ENCODE assay signal across 10 cellular contexts in the genomic region with DNA sequence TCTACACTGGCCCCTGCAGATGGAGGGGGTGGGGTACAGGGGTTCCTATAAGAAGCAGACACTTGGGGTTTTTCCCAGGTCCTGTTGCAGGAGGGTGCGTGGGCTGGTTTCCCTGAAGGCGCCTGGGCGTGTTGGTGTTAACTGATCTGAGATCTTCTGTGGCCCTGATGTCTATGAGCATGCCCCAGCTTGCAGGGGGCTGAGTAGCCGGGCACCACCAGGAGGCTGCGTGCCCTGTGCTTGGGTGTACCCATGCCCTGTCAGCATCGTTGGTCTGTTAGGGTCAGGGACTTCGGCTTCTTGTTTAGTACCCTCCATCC. TPM values are rescaled to one million over a fixed set of nuclear protein-coding genes. Genes with fewer than 3 reads are reported as not detected.
A peak's percentile ranks its signal among the peaks of the same experiment; 100 is the strongest.
DNase-seq lines count a peak whose midpoint lies in the region; ATAC-seq and TF ChIP-seq lines count a peak whose summit lies in the region.
"Had no signal": no experiment of that assay in that cellular context is flagged by ENCODE, and none has a peak within 500 bp of the region (broad histone marks: within the 10 kb centered on the region; RNA-seq: fewer than 3 reads in every experiment).

No MANE protein-coding gene starts in this region.

- H2BK120ac ChIP-seq in trophoblast cell (ENCODE audit: insufficient read depth, low read length, poor library complexity), result no peak overlapping the region

- H2AFZ ChIP-seq in trophoblast cell (ENCODE audit: insufficient read depth, low read length, poor library complexity), result no peak overlapping the region

- H3K4me2 ChIP-seq in trophoblast cell (ENCODE audit: low read length), result no peak overlapping the region

- DNase-seq in CD4-positive, alpha-beta memory T cell, result no peak
- DNase-seq in RWPE2 (ENCODE audit: low spot score) (no peak), epithelial cell of esophagus (ENCODE audit: low read depth) (peak; percentile 95), trophoblast cell (no peak), NOMO-1 treated with dmso at 0.1 percent for 144 hours (lab: John Stamatoyannopoulos, UW; ENCODE audit: unreplicated experiment) (no peak), globus pallidus (ENCODE audit: low spot score) (no peak), DMS153 treated with DMSO at 0.1 percent for 48 hours (lab: John Stamatoyannopoulos, UW; ENCODE audit: unreplicated experiment) (no peak), HCEC 1CT (no peak)
- DNase-seq: NCI-H1105 treated with DMSO at 0.1 percent for 48 hours, SJCRH30 had no signal

- TF ChIP-seq CTCF in RWPE2 (IDR thresholded peaks at IDR 0.05; ENCODE audit: poor library complexity, severe bottlenecking), result no peak
- TF ChIP-seq CTCF in epithelial cell of esophagus (IDR thresholded peaks at IDR 0.05; ENCODE audit: insufficient read depth, low read depth, low read length, missing control alignments), result peak; percentile 22

- H2BK5ac ChIP-seq in trophoblast cell (ENCODE audit: low read depth, low read length, poor library complexity), result no peak overlapping the region

- no peak overlapping the region for H3K4me3 ChIP-seq in CD4-positive, alpha-beta memory T cell (ENCODE audit: low read length in 2 of 2)
- H3K4me3 ChIP-seq in RWPE2 (ENCODE audit: severe bottlenecking) (no peak overlapping the region), epithelial cell of esophagus (ENCODE audit: low read length) (no peak overlapping the region), trophoblast cell (ENCODE audit: low read depth, low read length) (no peak overlapping the region)
- H3K4me3 ChIP-seq: SJCRH30 had no signal

- H2AK5ac ChIP-seq in trophoblast cell (ENCODE audit: low read length), result no peak overlapping the region

- H3K27ac ChIP-seq in CD4-positive, alpha-beta memory T cell (ENCODE audit: low read depth, low read length), result no peak overlapping the region
- H3K27ac ChIP-seq in RWPE2 (ENCODE audit: poor library complexity, severe bottlenecking) (peak overlapping the region; percentile 99), trophoblast cell (ENCODE audit: low read depth, low read length) (no peak overlapping the region)
- H3K27ac ChIP-seq: SJCRH30 had no signal

- WGBS in trophoblast cell (ENCODE audit: extremely low coverage, insufficient coverage, insufficient read length), result no CpG with 5 or more reads among the region's 7 CpGs

- peaks cover 1% of the 10 kb centered on the region for H3K79me1 ChIP-seq in trophoblast cell (ENCODE audit: low read length)

- no peak overlapping the region for H3K23ac ChIP-seq in trophoblast cell (ENCODE audit: low read length)

- H3K4ac ChIP-seq in trophoblast cell (ENCODE audit: low read depth, low read length), result peak overlapping the region; percentile 31

- no peak overlapping the region for H3K9ac ChIP-seq in trophoblast cell (ENCODE audit: low read length)

- H3K4me1 ChIP-seq in CD4-positive, alpha-beta memory T cell (ENCODE audit: insufficient read depth, low read length), result peaks cover 51% of the 10 kb centered on the region
- H3K4me1 ChIP-seq in RWPE2 (ENCODE audit: insufficient read depth, poor library complexity, severe bottlenecking) (peaks cover 43% of the 10 kb centered on the region), trophoblast cell (ENCODE audit: control insufficient read depth in 1 of 2, insufficient read depth in 2 of 2, low read length in 2 of 2) (peaks cover 7 to 25% of the 10 kb centered on the region in 2 experiments)

- no peaks in the 10 kb centered on the region for H3K27me3 ChIP-seq in CD4-positive, alpha-beta memory T cell (ENCODE audit: insufficient read depth, low read length)
- H3K27me3 ChIP-seq in RWPE2 (ENCODE audit: insufficient read depth, poor library complexity, severe bottlenecking), result no peaks in the 10 kb centered on the region
- H3K27me3 ChIP-seq in trophoblast cell (ENCODE audit: insufficient read depth, low read length), result no peaks in the 10 kb centered on the region
- H3K27me3 ChIP-seq: SJCRH30 had no signal

- no peak overlapping the region for H4K8ac ChIP-seq in trophoblast cell (ENCODE audit: low read depth, low read length)

- no peaks in the 10 kb centered on the region for H3K27me3 Mint-ChIP-seq in CD4-positive, alpha-beta memory T cell

- no peak overlapping the region for H3K14ac ChIP-seq in trophoblast cell (ENCODE audit: low read length)

- no peak overlapping the region for H4K12ac ChIP-seq in trophoblast cell (ENCODE audit: low read depth, low read length)

- no peak overlapping the region for H4K91ac ChIP-seq in trophoblast cell (ENCODE audit: low read depth, low read length)

- H3K18ac ChIP-seq in trophoblast cell (ENCODE audit: low read length), result peak overlapping the region; percentile 35

- H3K36me3 Mint-ChIP-seq in CD4-positive, alpha-beta memory T cell, result peaks cover 15 to 42% of the 10 kb centered on the region in 2 donors

- H3K4me1 Mint-ChIP-seq in CD4-positive, alpha-beta memory T cell, result peaks cover 23 to 53% (median 38%) of the 10 kb centered on the region in 4 donors

- H3K36me3 ChIP-seq in CD4-positive, alpha-beta memory T cell (ENCODE audit: insufficient read depth, low read length), result peaks cover 34% of the 10 kb centered on the region
- H3K36me3 ChIP-seq in RWPE2 (ENCODE audit: low read depth), result peaks cover 85% of the 10 kb centered on the region
- peaks cover 80 to 86% of the 10 kb centered on the region in 2 experiments for H3K36me3 ChIP-seq in trophoblast cell (ENCODE audit: control insufficient read depth in 1 of 2, insufficient read depth in 2 of 2, low read length in 2 of 2)

- H3K9me3 ChIP-seq in CD4-positive, alpha-beta memory T cell (ENCODE audit: control insufficient read depth in 1 of 2, low read length in 2 of 2), result no peaks in the 10 kb centered on the region
- H3K9me3 ChIP-seq in RWPE2 (ENCODE audit: severe bottlenecking), result no peaks in the 10 kb centered on the region
- H3K9me3 ChIP-seq in trophoblast cell (ENCODE audit: insufficient read depth, low read depth, low read length), result peaks cover 3% of the 10 kb centered on the region
- H3K9me3 ChIP-seq: SJCRH30 had no signal

- H3K27ac Mint-ChIP-seq in CD4-positive, alpha-beta memory T cell, result peak overlapping the region in 4 of 7 donors; percentile 38 to 63 (median 54)

- H3K9me3 Mint-ChIP-seq in CD4-positive, alpha-beta memory T cell, result no peaks in the 10 kb centered on the region

- CTCF ChIA-PET in CD4-positive, alpha-beta memory T cell (lab: Charles Lee; ENCODE audit: partially characterized antibody), result interaction anchor here (1.2 kb wide), 1 partner anchor 16 kb away, joined by 3 read pairs; no protein-coding TSS in a partner anchor

- H2BK12ac ChIP-seq in trophoblast cell (ENCODE audit: low read length), result no peak overlapping the region

- intact Hi-C loops in CD4-positive, alpha-beta memory T cell (cut with micrococcal nuclease), result no loop called here

- ATAC-seq in RWPE2 (ENCODE audit: low read depth), result peak; percentile 77

- H3K4me3 Mint-ChIP-seq in CD4-positive, alpha-beta memory T cell, result no peak overlapping the region

- POLR2A ChIA-PET in CD4-positive, alpha-beta memory T cell (lab: Charles Lee; ENCODE audit: partially characterized antibody), result no interaction called here

- peaks cover 23% of the 10 kb centered on the region for H3K79me2 ChIP-seq in trophoblast cell (ENCODE audit: control insufficient read depth, insufficient read depth, low read length, poor library complexity)

RNA-seq across cellular contexts. Expression of a gene that starts 45.3 kb away (rescaled TPM):
- 10 to 100 TPM; 16.8 to 19.5 TPM for total RNA-seq in CD4-positive, alpha-beta memory T cell
- polyA plus RNA-seq in CD4-positive, alpha-beta memory T cell, result 1 to 10 TPM; 3.9 to 9.9 TPM
- polyA plus RNA-seq in trophoblast cell (2013), result 11.0 and 11.5 TPM in 2 replicates
- total RNA-seq: SJCRH30 had no signal

RNA-seq across cellular contexts. Expression of a gene that starts 51.5 kb away (rescaled TPM):
- 100 to 1,000 TPM; 151 to 155 TPM for total RNA-seq in CD4-positive, alpha-beta memory T cell
- polyA plus RNA-seq in CD4-positive, alpha-beta memory T cell, result 10 to 100 TPM in 1 of 2 donors, 1 to 10 TPM in 1; 4.0 to 24.4 TPM
- 442 and 468 TPM in 2 replicates for polyA plus RNA-seq in trophoblast cell (2013)
